Comparison of ENCODE assay signal across 19 cellular contexts in genomic region chr1:31785947-31786290, GRCh38. TPM values are rescaled to one million over a fixed set of nuclear protein-coding genes. Genes with fewer than 3 reads are reported as not detected.
"Had no signal": no experiment of that assay in that cellular context is flagged by ENCODE, and none has a peak within 500 bp of the region (broad histone marks: within the 10 kb centered on the region; RNA-seq: fewer than 3 reads in every experiment).

No MANE protein-coding gene starts in this region.

- H3K4me3 ChIP-seq: cardiac muscle cell, dorsolateral prefrontal cortex, gastroesophageal sphincter, left lung, prostate gland, thyroid gland had no signal

- H3K27me3 Mint-ChIP-seq: activated CD4-positive, alpha-beta T cell treated with anti-CD3 and anti-CD28 coated beads, Interleukin-2, amount 10 ng/mL, durations not matched to agents 7 days and 5 days had no signal

- H3K9me3 Mint-ChIP-seq: activated CD4-positive, alpha-beta T cell treated with anti-CD3 and anti-CD28 coated beads, Interleukin-2, amount 10 ng/mL, durations not matched to agents 7 days and 5 days; activated T-helper 2 cell treated with anti-CD3 and anti-CD28 coated beads, Interferon-gamma antibody, Interleukin-2, Interleukin-4, amounts not matched to agents 10 μg/mL and 5 μg/mL and 100 μg/mL, durations not matched to agents 14 hours and 24 hours and 36 hours; naive thymus-derived CD8-positive, alpha-beta T cell; stimulated activated effector memory CD8-positive, alpha-beta T cell treated with anti-CD3 and anti-CD28 coated beads, Interleukin-12 subunit alpha, Interleukin-12 subunit beta, amount 100 ng/mL, for 72 hours had no signal

- H3K36me3 Mint-ChIP-seq: naive thymus-derived CD8-positive, alpha-beta T cell had no signal

- H3K27me3 ChIP-seq: cardiac muscle cell, dorsolateral prefrontal cortex, gastroesophageal sphincter, thyroid gland had no signal

- H3K9me3 ChIP-seq: gastroesophageal sphincter, left lung, prostate gland, thyroid gland had no signal

- FAIRE-seq: endometrium, keratinocyte, TTC549 had no signal

- H3K27ac ChIP-seq: cardiac muscle cell, gastroesophageal sphincter, left lung, prostate gland, thyroid gland had no signal

- DNase-seq: activated CD4-positive, alpha-beta T cell treated with anti-CD3 and anti-CD28 coated beads, Interleukin-2, amount 10 ng/mL, durations not matched to agents 7 days and 5 days; activated naive CD4-positive, alpha-beta T cell treated with anti-CD3 and anti-CD28 coated beads, Interleukin-2, amount 50 U/mL, for 16 hours; naive thymus-derived CD8-positive, alpha-beta T cell; occipital lobe; right cardiac atrium; stimulated activated CD4-positive, alpha-beta T cell treated with anti-CD3 and anti-CD28 coated beads, Interleukin-2, amount 100 ng/mL, for 24 hours; T-helper 2 cell; thyroid gland had no signal

- ATAC-seq: gastroesophageal sphincter; left lung; naive thymus-derived CD8-positive, alpha-beta T cell; right cardiac atrium; stimulated activated effector memory CD8-positive, alpha-beta T cell treated with anti-CD3 and anti-CD28 coated beads, Interleukin-12 subunit alpha, Interleukin-12 subunit beta, amount 100 ng/mL, for 72 hours had no signal

- H3K4me1 ChIP-seq: prostate gland had no signal

- H3K4me3 Mint-ChIP-seq: activated CD4-positive, alpha-beta T cell treated with anti-CD3 and anti-CD28 coated beads, Interleukin-2, amount 10 ng/mL, durations not matched to agents 7 days and 5 days; stimulated activated effector memory CD8-positive, alpha-beta T cell treated with anti-CD3 and anti-CD28 coated beads, Interleukin-12 subunit alpha, Interleukin-12 subunit beta, amount 100 ng/mL, for 72 hours had no signal

- H3K27ac Mint-ChIP-seq: activated CD4-positive, alpha-beta T cell treated with anti-CD3 and anti-CD28 coated beads, Interleukin-2, amount 10 ng/mL, durations not matched to agents 7 days and 5 days; activated T-helper 2 cell treated with anti-CD3 and anti-CD28 coated beads, Interferon-gamma antibody, Interleukin-2, Interleukin-4, amounts not matched to agents 10 μg/mL and 5 μg/mL and 100 μg/mL, durations not matched to agents 14 hours and 24 hours and 36 hours; stimulated activated effector memory CD8-positive, alpha-beta T cell treated with anti-CD3 and anti-CD28 coated beads, Interleukin-12 subunit alpha, Interleukin-12 subunit beta, amount 100 ng/mL, for 72 hours had no signal

- H3K36me3 ChIP-seq: cardiac muscle cell, gastroesophageal sphincter, left lung, prostate gland, thyroid gland had no signal

RNA-seq across cellular contexts. Expression of gene SPOCD1, which starts 29.9 kb away (rescaled TPM):
- total RNA-seq: activated CD8-positive, alpha-beta memory T cell treated with anti-CD3 and anti-CD28 coated beads for 36 hours; activated T-helper 2 cell treated with anti-CD3 and anti-CD28 coated beads, Interferon-gamma antibody, Interleukin-2, Interleukin-4, amounts not matched to agents 10 μg/mL and 5 μg/mL and 100 μg/mL, durations not matched to agents 14 hours and 24 hours and 36 hours; occipital lobe had no signal
- polyA plus RNA-seq: naive thymus-derived CD8-positive, alpha-beta T cell had no signal
